In genomic region chr7:73519867-73520672, GRCh38 we compare ENCODE assay signal across 8 cellular contexts. TPM values are rescaled to one million over a fixed set of nuclear protein-coding genes. Genes with fewer than 3 reads are reported as not detected.
DNase-seq lines count a peak whose midpoint lies in the region; ATAC-seq, FAIRE-seq and TF ChIP-seq lines count a peak whose summit lies in the region.

No MANE protein-coding gene starts in this region.

- peaks cover 43% of the 10 kb centered on the region for H3K36me3 Mint-ChIP-seq in T-helper 2 cell treated with Interferon-gamma antibody and Interleukin-4, amounts not matched to agents 5 μg/mL and 100 μg/mL, for 36 hours (ENCODE audit: low read depth)

- TF ChIP-seq CTCF in foreskin keratinocyte (conservative IDR thresholded peaks at IDR 0.05): no peak
- no peak for TF ChIP-seq CTCF in GM20000 (IDR thresholded peaks at IDR 0.05; ENCODE audit: extremely low read depth, missing control alignments)
- no peak for TF ChIP-seq CTCF in omental fat pad (IDR thresholded peaks at IDR 0.05)

- H3K27ac Mint-ChIP-seq in T-helper 2 cell treated with Interferon-gamma antibody and Interleukin-4, amounts not matched to agents 5 μg/mL and 100 μg/mL, for 36 hours: peak overlapping the region; percentile 91

- H3K4me1 ChIP-seq in HAP-1 (peaks cover 21% of the 10 kb centered on the region), endocrine pancreas (ENCODE audit: control insufficient read depth, insufficient read depth, low read length) (peaks cover 16% of the 10 kb centered on the region), neuron (ENCODE audit: insufficient read depth, low read length) (peaks cover 20% of the 10 kb centered on the region), foreskin keratinocyte (peaks cover 15% of the 10 kb centered on the region)

- H3K36me3 ChIP-seq in HAP-1 (replicated peaks) (peaks cover 45% of the 10 kb centered on the region), endocrine pancreas (ENCODE audit: control insufficient read depth, insufficient read depth, low read length) (no peaks in the 10 kb centered on the region), neuron (ENCODE audit: insufficient read depth, low read length) (peaks cover 39% of the 10 kb centered on the region)

- no peak for FAIRE-seq in urothelium cell line (lab: Jason Lieb, UNC)

- in situ Hi-C loops in HAP-1 (cut with MboI; ENCODE audit: low sequenced_read_pairs): no loop called here

- no peak overlapping the region for H2AFZ ChIP-seq in neuron (ENCODE audit: low read depth, low read length)

- no peaks in the 10 kb centered on the region for H3K9me3 ChIP-seq in HAP-1
- H3K9me3 ChIP-seq in endocrine pancreas (ENCODE audit: control insufficient read depth, low read length): no peaks in the 10 kb centered on the region
- H3K9me3 ChIP-seq in neuron (ENCODE audit: low read length): peaks cover 3% of the 10 kb centered on the region

- no peaks in the 10 kb centered on the region for H3K9me3 Mint-ChIP-seq in T-helper 2 cell treated with Interferon-gamma antibody and Interleukin-4, amounts not matched to agents 5 μg/mL and 100 μg/mL, for 36 hours

- DNase-seq in HAP-1 (ENCODE audit: low spot score in 2 of 2): peak in 1 of 2 experiments; percentile 37
- no peak for DNase-seq in T-helper 2 cell treated with Interferon-gamma antibody and Interleukin-4, amounts not matched to agents 5 μg/mL and 100 μg/mL, for 36 hours (ENCODE audit: low spot score)
- no peak for DNase-seq in foreskin keratinocyte
- DNase-seq in urothelium cell line (ENCODE audit: low spot score): no peak
- no peak for DNase-seq in GM20000 (ENCODE audit: low spot score)
- DNase-seq in omental fat pad (ENCODE audit: low spot score): no peak

- ATAC-seq in foreskin keratinocyte: no peak
- ATAC-seq in omental fat pad (ENCODE audit: low FRiP score): no peak

- H3K4me3 Mint-ChIP-seq in T-helper 2 cell treated with Interferon-gamma antibody and Interleukin-4, amounts not matched to agents 5 μg/mL and 100 μg/mL, for 36 hours: peak overlapping the region; percentile 97

- H3K4me3 ChIP-seq in HAP-1 (peak overlapping the region; percentile 55), endocrine pancreas (ENCODE audit: control insufficient read depth, insufficient read depth, low read length) (peak overlapping the region; percentile 90), neuron (ENCODE audit: low read length) (peak overlapping the region; percentile 56)

- H3K27me3 ChIP-seq in HAP-1 (ENCODE audit: low read depth) (no peaks in the 10 kb centered on the region), endocrine pancreas (ENCODE audit: control insufficient read depth, insufficient read depth, low read length) (no peaks in the 10 kb centered on the region), neuron (ENCODE audit: insufficient read depth, low read length) (no peaks in the 10 kb centered on the region), foreskin keratinocyte (no peaks in the 10 kb centered on the region)

- peaks cover 46% of the 10 kb centered on the region for H3K4me1 Mint-ChIP-seq in T-helper 2 cell treated with Interferon-gamma antibody and Interleukin-4, amounts not matched to agents 5 μg/mL and 100 μg/mL, for 36 hours (ENCODE audit: low read depth)

- H3K27me3 Mint-ChIP-seq in T-helper 2 cell treated with Interferon-gamma antibody and Interleukin-4, amounts not matched to agents 5 μg/mL and 100 μg/mL, for 36 hours (ENCODE audit: low read depth): no peaks in the 10 kb centered on the region

- H3K9ac ChIP-seq in endocrine pancreas (ENCODE audit: control insufficient read depth, insufficient read depth, low read length): peak overlapping the region; percentile 31

- H3K27ac ChIP-seq in foreskin keratinocyte: no peak overlapping the region

RNA-seq across cellular contexts. Expression of gene BAZ1B, which starts 2.0 kb away (rescaled TPM):
- 71.1 and 77.1 TPM in 2 replicates for total RNA-seq in foreskin keratinocyte
- polyA plus RNA-seq in foreskin keratinocyte: 14.6 and 18.3 TPM in 2 replicates
- 10 to 100 TPM; 42.9 to 61.4 (median 54.9) TPM for total RNA-seq in omental fat pad

RNA-seq across cellular contexts. Expression of gene BCL7B, which starts 37.4 kb away (rescaled TPM):
- 40.9 and 45.4 TPM in 2 replicates for total RNA-seq in foreskin keratinocyte
- 52.8 and 57.8 TPM in 2 replicates for polyA plus RNA-seq in foreskin keratinocyte
- total RNA-seq in omental fat pad: 10 to 100 TPM; 51.9 to 91.9 (median 78.3) TPM

RNA-seq across cellular contexts. Expression of gene TBL2, which starts 58.3 kb away (rescaled TPM):
- total RNA-seq in foreskin keratinocyte: 31.0 and 37.7 TPM in 2 replicates
- polyA plus RNA-seq in foreskin keratinocyte: 23.0 and 25.0 TPM in 2 replicates
- 10 to 100 TPM; 29.5 to 51.6 (median 40.1) TPM for total RNA-seq in omental fat pad
